ENCODE assay signal across 13 cellular contexts in the genomic region with DNA sequence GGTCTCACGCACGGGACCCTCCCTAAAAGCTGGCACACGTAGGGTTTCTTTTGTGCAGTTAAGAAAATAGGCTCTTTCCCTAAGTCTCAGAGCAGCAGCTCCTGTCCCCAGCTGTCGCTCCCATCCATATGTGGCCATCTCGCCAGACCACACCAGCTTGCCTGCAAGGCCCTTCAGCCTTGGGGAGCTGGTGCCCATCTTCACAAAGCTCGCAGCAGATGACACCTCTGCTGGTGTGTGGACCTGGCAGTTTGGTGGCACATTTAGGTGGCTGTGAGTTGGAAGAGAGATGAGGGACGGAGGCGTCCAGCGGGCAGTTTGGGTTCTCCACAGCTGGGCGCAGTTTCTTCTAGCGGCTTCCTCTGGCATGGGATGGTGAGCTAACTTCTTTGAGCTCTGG.
DNase-seq lines count a peak whose midpoint lies in the region; ATAC-seq and TF ChIP-seq lines count a peak whose summit lies in the region.
"Had no signal": no experiment of that assay in that cellular context is flagged by ENCODE, and none has a peak within 500 bp of the region (broad histone marks: within the 10 kb centered on the region; RNA-seq: fewer than 3 reads in every experiment).

No MANE protein-coding gene starts in this region.

- no peak overlapping the region for H2BK120ac ChIP-seq in IMR-90 (ENCODE audit: low read depth, low read length)

- H3K9me1 ChIP-seq in IMR-90 (ENCODE audit: insufficient read depth, low read length): peaks cover 31% of the 10 kb centered on the region

- H3K4me2 ChIP-seq in IMR-90 (ENCODE audit: low read depth, low read length) (no peak overlapping the region), fibroblast of lung (ENCODE audit: extremely low read depth, insufficient read depth, low read length) (no peak overlapping the region)

- WGBS in IMR-90 (ENCODE audit: extremely low coverage in 2 of 2, insufficient read length in 1 of 2), 2 experiments: 82% methylated on average over 8 of the region's 11 CpGs; no CpG with 5 or more reads in 1 of the 2 experiments

- no peak overlapping the region; the same call in 1 of the 2 replicates for H2AK5ac ChIP-seq in IMR-90 (ENCODE audit: low read depth, low read length)

- TF ChIP-seq CTCF in IMR-90 (conservative IDR thresholded peaks at IDR 0.05; ENCODE audit: low read depth, low read length) (no peak), fibroblast of lung (conservative IDR thresholded peaks at IDR 0.05 in 1 of 2, IDR thresholded peaks at IDR 0.05 in 1 of 2; ENCODE audit: low read depth in 1 of 2, low read length in 2 of 2) (no peak)

- H4K5ac ChIP-seq in IMR-90 (ENCODE audit: low read depth, low read length): no peak overlapping the region

- in situ Hi-C loops in IMR-90 (cut with MboI; ENCODE audit: low sequenced_read_pairs) (no loop called here), KBM-7 (cut with MboI; ENCODE audit: low pct_unique_long_range_greater_than_20kb, low sequenced_read_pairs) (no loop called here)

- peaks cover 92% of the 10 kb centered on the region for H4K20me1 ChIP-seq in IMR-90 (ENCODE audit: insufficient read depth, low read length)
- H4K20me1 ChIP-seq in fibroblast of lung (ENCODE audit: control insufficient read depth, extremely low read depth, insufficient read depth, low read length): no peaks in the 10 kb centered on the region

- peak overlapping the region; percentile 4 for H2BK5ac ChIP-seq in IMR-90 (ENCODE audit: low read depth, low read length, poor library complexity, severe bottlenecking)

- dilution Hi-C loops in IMR-90 (cut with HindIII; ENCODE audit: low sequenced_read_pairs, unreplicated experiment): no loop called here

- peak overlapping the region; percentile 34 for H3K4ac ChIP-seq in IMR-90 (ENCODE audit: low read depth, low read length)

- H3K14ac ChIP-seq in IMR-90 (replicated peaks; ENCODE audit: low read depth, low read length): 0 out of 2 replicates have a peak overlapping the region, but pooled peaks have one; percentile 11

- intact Hi-C loops in IMR-90 (cut with micrococcal nuclease): loop anchor here (5.0 kb wide), 1 partner anchor 396 kb away; no protein-coding TSS in a partner anchor

- peaks cover 68% of the 10 kb centered on the region for H3K79me2 ChIP-seq in fibroblast of lung (ENCODE audit: control insufficient read depth, insufficient read depth, low read length)

- no peak overlapping the region for H3K4me3 ChIP-seq in IMR-90 (ENCODE audit: insufficient read depth, low read depth, low read length)
- no peak overlapping the region for H3K4me3 ChIP-seq in fibroblast of lung (replicated peaks in 1 of 4; ENCODE audit: control extremely low read depth in 1 of 4, insufficient read depth in 1 of 4, low read depth in 3 of 4, low read length in 4 of 4)
- no peak overlapping the region for H3K4me3 ChIP-seq in muscle layer of colon (ENCODE audit: low read depth in 1 of 2, low read length in 2 of 2)
- H3K4me3 ChIP-seq in stomach smooth muscle (ENCODE audit: low read length in 2 of 2): peak overlapping the region; percentile 20 to 60
- H3K4me3 ChIP-seq: GM12878, GM23248 had no signal

- H2BK15ac ChIP-seq in IMR-90 (ENCODE audit: low read depth, low read length): no peak overlapping the region

- H3K27me3 ChIP-seq in IMR-90 (ENCODE audit: control insufficient read depth, insufficient read depth, low read length) (no peaks in the 10 kb centered on the region), fibroblast of lung (ENCODE audit: control insufficient read depth, insufficient read depth, low read length) (no peaks in the 10 kb centered on the region), muscle layer of colon (ENCODE audit: control insufficient read depth in 1 of 2, insufficient read depth in 2 of 2, low read length in 2 of 2) (no peaks in the 10 kb centered on the region), stomach smooth muscle (ENCODE audit: control insufficient read depth in 1 of 2, insufficient read depth in 2 of 2, low read length in 2 of 2) (no peaks in the 10 kb centered on the region)

- no peak; the same call in 1 of the 2 replicates for ATAC-seq in IMR-90 (ENCODE audit: low read depth)
- no peak for ATAC-seq in HG02885 (IDR thresholded peaks at IDR 0.05; ENCODE audit: poor library complexity, unreplicated experiment)
- ATAC-seq: GM12878 had no signal

- no peak overlapping the region for H2AK9ac ChIP-seq in IMR-90 (replicated peaks; ENCODE audit: low read depth, low read length, poor library complexity)

- peaks cover 19% of the 10 kb centered on the region for H3K4me1 ChIP-seq in IMR-90 (ENCODE audit: control insufficient read depth, insufficient read depth, low read length)
- H3K4me1 ChIP-seq in fibroblast of lung (ENCODE audit: control insufficient read depth, extremely low read depth, insufficient read depth, low read length): peaks cover 33% of the 10 kb centered on the region
- H3K4me1 ChIP-seq in muscle layer of colon (ENCODE audit: insufficient read depth, low read length): peaks cover 93% of the 10 kb centered on the region
- H3K4me1 ChIP-seq in stomach smooth muscle (ENCODE audit: control insufficient read depth, insufficient read depth, low read length): peaks cover 98% of the 10 kb centered on the region

- no peak overlapping the region for H3K56ac ChIP-seq in IMR-90 (ENCODE audit: extremely low read depth, insufficient read depth, low read length)

- TF ChIP-seq POLR2A in IMR-90 (IDR thresholded peaks at IDR 0.05; ENCODE audit: low read depth, low read length): no peak

- H2BK20ac ChIP-seq in IMR-90 (ENCODE audit: low read depth, low read length): no peak overlapping the region

- H3K27ac ChIP-seq in IMR-90 (ENCODE audit: insufficient read depth, low read length) (peak overlapping the region; percentile 1; the same call in 1 of the 2 replicates), fibroblast of lung (ENCODE audit: insufficient read depth, low read length) (peak overlapping the region; percentile 5), muscle layer of colon (ENCODE audit: low read depth, low read length) (peak overlapping the region; percentile 53), stomach smooth muscle (ENCODE audit: low read length) (peak overlapping the region; percentile 84)
- H3K27ac ChIP-seq: GM23248 had no signal

- H3K23ac ChIP-seq in IMR-90 (ENCODE audit: low read depth, low read length): peak overlapping the region; percentile 23; the same call in 1 of the 2 replicates

- POLR2A ChIA-PET in IMR-90 (lab: Charles Lee; ENCODE audit: unreplicated experiment): interaction anchor here (0.6 kb wide), 1 partner anchor 403 kb away, joined by 3 read pairs; no protein-coding TSS in a partner anchor

- BruUV-seq in IMR-90 (replicated peaks; lab: Mats Ljungman, UMichigan): no TSS peak

- H3K9me3 ChIP-seq in IMR-90 (ENCODE audit: control insufficient read depth, insufficient read depth, low read length) (no peaks in the 10 kb centered on the region), fibroblast of lung (ENCODE audit: control insufficient read depth, insufficient read depth, low read depth, low read length) (no peaks in the 10 kb centered on the region), muscle layer of colon (ENCODE audit: low read length) (no peaks in the 10 kb centered on the region), stomach smooth muscle (ENCODE audit: control insufficient read depth in 2 of 2, low read length in 2 of 2) (no peaks in the 10 kb centered on the region)

- DNase-seq in IMR-90 (no peak), fibroblast of lung (ENCODE audit: low read depth in 2 of 2) (no peak), KBM-7 (no peak), UCSD-AML1 (lab: John Stamatoyannopoulos, UW; ENCODE audit: unreplicated experiment) (no peak), DMS79 treated with DMSO at 0.1 percent for 48 hours (lab: John Stamatoyannopoulos, UW) (no peak)
- DNase-seq: activated CD4-positive, alpha-beta T cell treated with anti-CD3 and anti-CD28 coated beads for 1 hour; DND-41; GM23248; NCI-H2107 had no signal

- TF ChIP-seq RAD21 in IMR-90 (IDR thresholded peaks at IDR 0.05; ENCODE audit: low read length): no peak

- peaks cover 43 to 97% of the 10 kb centered on the region in 2 experiments for H3K79me1 ChIP-seq in IMR-90 (ENCODE audit: low read depth in 1 of 2, low read length in 2 of 2)

- CTCF ChIA-PET in IMR-90 (lab: Yijun Ruan, JAX): interaction anchor here (0.6 to 1.4 kb wide), 3 partner anchors 12 to 374 kb away, joined by 3 to 6 read pairs (median 3); no protein-coding TSS in a partner anchor

- H4K91ac ChIP-seq in IMR-90 (ENCODE audit: insufficient read depth, low read depth, low read length): no peak overlapping the region

- H3K9ac ChIP-seq in IMR-90 (ENCODE audit: low read depth, low read length): no peak overlapping the region
- no peak overlapping the region for H3K9ac ChIP-seq in fibroblast of lung (ENCODE audit: insufficient read depth, low read length)
- no peak overlapping the region for H3K9ac ChIP-seq in muscle layer of colon (ENCODE audit: low read length)
- peak overlapping the region; percentile 34 to 51 for H3K9ac ChIP-seq in stomach smooth muscle (ENCODE audit: low read length in 2 of 2)
- H3K9ac ChIP-seq: GM23248 had no signal

- no peak overlapping the region for H3K18ac ChIP-seq in IMR-90 (ENCODE audit: low read depth, low read length)

- H2AFZ ChIP-seq in IMR-90 (replicated peaks; ENCODE audit: low read length, poor library complexity) (no peak overlapping the region), fibroblast of lung (ENCODE audit: low read length) (no peak overlapping the region)
- H2AFZ ChIP-seq: GM23248 had no signal

- H4K8ac ChIP-seq in IMR-90 (ENCODE audit: low read depth in 2 of 2, low read length in 2 of 2): peak overlapping the region in 1 of 2 experiments; percentile 26; a peak in 1 of 4 replicates

- H3K36me3 ChIP-seq in IMR-90 (ENCODE audit: control insufficient read depth, insufficient read depth, low read length) (peaks cover 63% of the 10 kb centered on the region), fibroblast of lung (ENCODE audit: control insufficient read depth, insufficient read depth, low read length) (peaks cover 38% of the 10 kb centered on the region), muscle layer of colon (ENCODE audit: insufficient read depth, low read length) (peaks cover 51% of the 10 kb centered on the region), stomach smooth muscle (ENCODE audit: control insufficient read depth in 2 of 2, insufficient read depth in 2 of 2, low read length in 2 of 2) (peaks cover 39 to 48% of the 10 kb centered on the region in 2 donors)

TF ChIP-seq in IMR-90, 13 proteins besides CTCF, POLR2A, EP300 and RAD21:
- TF ChIP-seq RFX5 (IDR thresholded peaks at IDR 0.05; ENCODE audit: low read depth, low read length) (no peak), CHD1 (IDR thresholded peaks at IDR 0.05; ENCODE audit: low read depth, low read length) (no peak)
- TF ChIP-seq, protein P1, sequence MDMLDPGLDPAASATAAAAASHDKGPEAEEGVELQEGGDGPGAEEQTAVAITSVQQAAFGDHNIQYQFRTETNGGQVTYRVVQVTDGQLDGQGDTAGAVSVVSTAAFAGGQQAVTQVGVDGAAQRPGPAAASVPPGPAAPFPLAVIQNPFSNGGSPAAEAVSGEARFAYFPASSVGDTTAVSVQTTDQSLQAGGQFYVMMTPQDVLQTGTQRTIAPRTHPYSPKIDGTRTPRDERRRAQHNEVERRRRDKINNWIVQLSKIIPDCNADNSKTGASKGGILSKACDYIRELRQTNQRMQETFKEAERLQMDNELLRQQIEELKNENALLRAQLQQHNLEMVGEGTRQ (IDR thresholded peaks at IDR 0.05; ENCODE audit: low read depth, low read length): no peak

Comparison
In these comparisons a context has a peak if more than half of its experiments do, and no peak if none do; other contexts are left out.
1. H3K27ac ChIP-seq: peak in every context shown above with its lines; median percentile 84 in stomach smooth muscle; 53 in muscle layer of colon; 5 in fibroblast of lung; 1 in IMR-90.
2. H3K4me3 ChIP-seq: peak in stomach smooth muscle (2 of 2); none in IMR-90 (single experiment), fibroblast of lung (0 of 4) and muscle layer of colon (0 of 2).
3. H3K9ac ChIP-seq: peak in stomach smooth muscle (2 of 2); none in IMR-90 (single experiment), fibroblast of lung (single experiment) and muscle layer of colon (single experiment).